In genomic region chr16:22436823-22437652, GRCh38 we compare ENCODE assay signal across 8 cellular contexts.
DNase-seq lines count a peak whose midpoint lies in the region; ATAC-seq lines count a peak whose summit lies in the region.
"Not testable (repeated sequence)": the region's sequence is repeated elsewhere in the genome, so short reads cannot be mapped to it uniquely, and the experiment has no call there.

No MANE protein-coding gene starts in this region.

- H3K4me1 Mint-ChIP-seq in activated T-helper 17 cell treated with anti-CD3 and anti-CD28 coated beads, Interleukin-2, amount 50 U/mL, for 72 hours, result not testable (repeated sequence)

- not testable (repeated sequence) for H3K36me3 Mint-ChIP-seq in activated T-helper 17 cell treated with anti-CD3 and anti-CD28 coated beads, Interleukin-2, amount 50 U/mL, for 72 hours (ENCODE audit: low read depth)

- not testable (repeated sequence) for H3K9me3 ChIP-seq in muscle layer of duodenum (ENCODE audit: control insufficient read depth in 1 of 2, low read length in 2 of 2)

- peak overlapping the region; percentile 62 for H3K4me3 ChIP-seq in Jurkat, Clone E6-1 (ENCODE audit: low read length)
- peak overlapping the region; percentile 46 to 72 for H3K4me3 ChIP-seq in muscle layer of duodenum (ENCODE audit: low read depth in 1 of 2, low read length in 2 of 2)

- peak; percentile 83 for ATAC-seq in GM21717 (IDR thresholded peaks at IDR 0.05; ENCODE audit: unreplicated experiment)
- ATAC-seq in activated T-helper 17 cell treated with anti-CD3 and anti-CD28 coated beads, Interleukin-2, amount 50 U/mL, for 72 hours (replicated peaks), result peak; percentile 84

- not testable (repeated sequence) for H3K9me3 Mint-ChIP-seq in activated T-helper 17 cell treated with anti-CD3 and anti-CD28 coated beads, Interleukin-2, amount 50 U/mL, for 72 hours

- DNase-seq in DMS53 (lab: John Stamatoyannopoulos, UW), result peak; percentile 84
- DNase-seq in Jurkat, Clone E6-1 (ENCODE audit: low read depth, low spot score), result peak; percentile 38
- peak; percentile 81 for DNase-seq in RPMI8226
- DNase-seq in fibroblast of gingiva (ENCODE audit: low read depth), result peak; percentile 57
- peak; percentile 29 to 33 for DNase-seq in stimulated activated CD8-positive, alpha-beta memory T cell treated with anti-CD3 and anti-CD28 coated beads, Interleukin-4, amount 100 ng/mL, for 4 hours (ENCODE audit: low read depth in 2 of 2, low spot score in 1 of 2)

- not testable (repeated sequence) for H3K36me3 ChIP-seq in muscle layer of duodenum (ENCODE audit: control insufficient read depth in 1 of 2, insufficient read depth in 2 of 2, low read length in 2 of 2)

- H3K27ac Mint-ChIP-seq in activated T-helper 17 cell treated with anti-CD3 and anti-CD28 coated beads, Interleukin-2, amount 50 U/mL, for 72 hours, result peak overlapping the region; percentile 93

- H3K4me3 Mint-ChIP-seq in activated T-helper 17 cell treated with anti-CD3 and anti-CD28 coated beads, Interleukin-2, amount 50 U/mL, for 72 hours, result peak overlapping the region; percentile 92

- not testable (repeated sequence) for H3K27me3 Mint-ChIP-seq in activated T-helper 17 cell treated with anti-CD3 and anti-CD28 coated beads, Interleukin-2, amount 50 U/mL, for 72 hours

- H3K27me3 ChIP-seq in muscle layer of duodenum (ENCODE audit: low read depth, low read length), result not testable (repeated sequence)

- peak overlapping the region; percentile 16 for H3K27ac ChIP-seq in muscle layer of duodenum (ENCODE audit: low read length)

- H3K4me1 ChIP-seq in muscle layer of duodenum (ENCODE audit: control insufficient read depth in 1 of 2, insufficient read depth in 2 of 2, low read length in 2 of 2), result not testable (repeated sequence)

Comparison
In these comparisons a context has a peak if more than half of its experiments do, and no peak if none do; other contexts are left out.
1. Peak in every context shown above with its lines: DNase-seq, ATAC-seq, H3K4me3 ChIP-seq and H3K27ac ChIP-seq.
2. DNase-seq: peak in every context shown above with its lines; median percentile 84 in DMS53; 81 in RPMI8226; 57 in fibroblast of gingiva; 38 in Jurkat, Clone E6-1; 31 in stimulated activated CD8-positive, alpha-beta memory T cell treated with anti-CD3 and anti-CD28 coated beads, Interleukin-4, amount 100 ng/mL, for 4 hours.